8 cellular contexts compared by ENCODE assay signal in the genomic region with DNA sequence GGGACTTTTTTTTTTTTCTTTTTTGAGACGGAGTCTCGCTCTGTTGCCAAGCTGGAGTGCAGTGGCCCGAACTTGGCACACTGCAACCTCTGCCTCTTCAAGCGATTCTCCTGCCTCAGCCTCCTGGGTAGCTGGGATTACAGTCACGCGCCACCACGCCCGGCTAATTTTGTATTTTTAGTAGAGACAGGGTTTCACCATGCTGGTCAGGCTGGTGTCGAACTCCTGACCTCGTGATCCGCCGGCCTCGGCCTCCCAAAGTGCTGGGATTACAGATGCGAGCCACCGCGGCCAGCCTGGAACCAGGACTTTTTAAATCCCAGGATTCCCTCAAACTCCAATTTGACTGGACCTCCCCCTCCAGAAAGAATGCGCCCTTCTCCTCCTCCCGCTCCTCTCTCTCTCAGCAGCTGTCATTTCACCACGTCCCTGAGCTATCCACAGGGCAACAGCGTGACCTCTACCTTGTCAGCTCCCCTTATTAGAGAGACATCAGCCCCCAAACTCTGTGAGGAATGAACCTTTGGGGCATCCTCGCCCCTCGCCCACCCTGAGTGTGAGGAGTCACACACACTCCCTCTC. TPM values are rescaled to one million over a fixed set of nuclear protein-coding genes. Genes with fewer than 3 reads are reported as not detected.
DNase-seq lines count a peak whose midpoint lies in the region; TF ChIP-seq lines count a peak whose summit lies in the region.
"Not testable (repeated sequence)": the region's sequence is repeated elsewhere in the genome, so short reads cannot be mapped to it uniquely, and the experiment has no call there.

No MANE protein-coding gene starts in this region.

- not testable (repeated sequence) for H3K9me3 Mint-ChIP-seq in T-helper 1 cell treated with Interleukin-12 subunit alpha and Interleukin-12 subunit beta and Interleukin-4 antibody, amounts not matched to agents 30 μg/mL and 1 μg/mL, for 36 hours; neural crest cell

- H3K36me3 ChIP-seq in BE2C (peaks cover 37% of the 10 kb centered on the region), HUES48 (ENCODE audit: control insufficient read depth, insufficient read depth, low read length) (peaks cover 46% of the 10 kb centered on the region), adipocyte (ENCODE audit: control insufficient read depth, insufficient read depth, low read length, severe bottlenecking) (peaks cover 48% of the 10 kb centered on the region), stomach smooth muscle (ENCODE audit: control insufficient read depth in 2 of 2, insufficient read depth in 2 of 2, low read length in 2 of 2) (peaks cover 37 to 40% of the 10 kb centered on the region in 2 donors)
- not testable (repeated sequence) for H3K36me3 ChIP-seq in kidney epithelial cell (ENCODE audit: control insufficient read depth, insufficient read depth, low read length)

- H3K27ac ChIP-seq in HUES48 (ENCODE audit: low read depth, low read length), result not testable (repeated sequence)
- peak overlapping the region; percentile 80 for H3K27ac ChIP-seq in stomach smooth muscle (ENCODE audit: low read length)

- H3K4me1 Mint-ChIP-seq in T-helper 1 cell treated with Interleukin-12 subunit alpha and Interleukin-12 subunit beta and Interleukin-4 antibody, amounts not matched to agents 30 μg/mL and 1 μg/mL, for 36 hours (ENCODE audit: low read depth), result peaks cover 47% of the 10 kb centered on the region
- peaks cover 38% of the 10 kb centered on the region for H3K4me1 Mint-ChIP-seq in neural crest cell

- not testable (repeated sequence) for TF ChIP-seq CTCF in BE2C (IDR thresholded peaks at IDR 0.05; ENCODE audit: low read depth, low read length); epithelial cell of esophagus (IDR thresholded peaks at IDR 0.05; ENCODE audit: insufficient read depth, low read depth, low read length, missing control alignments); kidney epithelial cell (IDR thresholded peaks at IDR 0.05; ENCODE audit: insufficient read depth, low read length, poor library complexity, severe bottlenecking); neural crest cell (conservative IDR thresholded peaks at IDR 0.05)

- not testable (repeated sequence) for H3K27me3 ChIP-seq in BE2C; HUES48 (ENCODE audit: control insufficient read depth, insufficient read depth, low read length); adipocyte (replicated peaks; ENCODE audit: control insufficient read depth, insufficient read depth, low read length); kidney epithelial cell (ENCODE audit: control insufficient read depth, insufficient read depth, low read length); stomach smooth muscle (ENCODE audit: control insufficient read depth in 1 of 2, insufficient read depth in 2 of 2, low read length in 2 of 2)

- H3K27ac Mint-ChIP-seq in T-helper 1 cell treated with Interleukin-12 subunit alpha and Interleukin-12 subunit beta and Interleukin-4 antibody, amounts not matched to agents 30 μg/mL and 1 μg/mL, for 36 hours, result peak overlapping the region; percentile 93
- H3K27ac Mint-ChIP-seq in neural crest cell (ENCODE audit: unreplicated experiment), result not testable (repeated sequence)

- not testable (repeated sequence) for DNase-seq in BE2C; adipocyte (ENCODE audit: low read depth); epithelial cell of esophagus (ENCODE audit: low read depth); kidney epithelial cell (ENCODE audit: low read depth); neural crest cell (ENCODE audit: low read depth, low spot score)

- H3K4me1 ChIP-seq in BE2C (peaks cover 11% of the 10 kb centered on the region), HUES48 (ENCODE audit: control insufficient read depth, insufficient read depth, low read length) (peaks cover 19% of the 10 kb centered on the region), adipocyte (ENCODE audit: control insufficient read depth, insufficient read depth, low read length) (peaks cover 33% of the 10 kb centered on the region), stomach smooth muscle (ENCODE audit: control insufficient read depth, insufficient read depth, low read length) (peaks cover 34% of the 10 kb centered on the region)

- H3K36me3 Mint-ChIP-seq in T-helper 1 cell treated with Interleukin-12 subunit alpha and Interleukin-12 subunit beta and Interleukin-4 antibody, amounts not matched to agents 30 μg/mL and 1 μg/mL, for 36 hours (ENCODE audit: low read depth), result peaks cover 43% of the 10 kb centered on the region
- peaks cover 20% of the 10 kb centered on the region for H3K36me3 Mint-ChIP-seq in neural crest cell (ENCODE audit: low read depth)

- H3K27me3 Mint-ChIP-seq in T-helper 1 cell treated with Interleukin-12 subunit alpha and Interleukin-12 subunit beta and Interleukin-4 antibody, amounts not matched to agents 30 μg/mL and 1 μg/mL, for 36 hours (ENCODE audit: low read depth); neural crest cell (ENCODE audit: low read depth): not testable (repeated sequence)

- H3K4me3 Mint-ChIP-seq in T-helper 1 cell treated with Interleukin-12 subunit alpha and Interleukin-12 subunit beta and Interleukin-4 antibody, amounts not matched to agents 30 μg/mL and 1 μg/mL, for 36 hours, result peak overlapping the region; percentile 96
- peak overlapping the region; percentile 85 for H3K4me3 Mint-ChIP-seq in neural crest cell

- H3K9ac ChIP-seq in HUES48 (ENCODE audit: low read depth, low read length), result not testable (repeated sequence)
- peak overlapping the region; percentile 98 for H3K9ac ChIP-seq in adipocyte (ENCODE audit: low read length)
- peak overlapping the region; percentile 80 to 92 for H3K9ac ChIP-seq in stomach smooth muscle (ENCODE audit: low read length in 2 of 2)

- H3K4me3 ChIP-seq in BE2C (ENCODE audit: low read depth, low read length), result peak overlapping the region; percentile 80
- H3K4me3 ChIP-seq in HUES48 (ENCODE audit: low read depth, low read length), result peak overlapping the region; percentile 82
- peak overlapping the region; percentile 96 for H3K4me3 ChIP-seq in adipocyte (ENCODE audit: low read length)
- H3K4me3 ChIP-seq in epithelial cell of esophagus (ENCODE audit: low read length), result peak overlapping the region; percentile 93
- H3K4me3 ChIP-seq in kidney epithelial cell (ENCODE audit: low read depth, low read length), result peak overlapping the region; percentile 97
- peak overlapping the region; percentile 94 to 95 for H3K4me3 ChIP-seq in stomach smooth muscle (ENCODE audit: low read length in 2 of 2)

- not testable (repeated sequence) for H3K9me3 ChIP-seq in BE2C; HUES48 (ENCODE audit: control insufficient read depth, insufficient read depth, low read length); adipocyte (ENCODE audit: control insufficient read depth, low read length); stomach smooth muscle (ENCODE audit: control insufficient read depth in 2 of 2, low read length in 2 of 2)

RNA-seq across cellular contexts. Expression of gene ESYT1, which starts 1.9 kb away (rescaled TPM):
- polyA plus RNA-seq in BE2C (2012; ENCODE audit: insufficient read depth, insufficient read length, low read depth), result 22.8 TPM
- total RNA-seq in kidney epithelial cell (213 and 309 TPM in 2 replicates), neural crest cell (118 and 121 TPM in 2 replicates)

RNA-seq across cellular contexts. Expression of gene ZC3H10, which starts 11.9 kb away (rescaled TPM):
- 18.3 TPM for polyA plus RNA-seq in BE2C (2012; ENCODE audit: insufficient read depth, insufficient read length, low read depth)
- total RNA-seq in kidney epithelial cell (3.0 and 4.7 TPM in 2 replicates), neural crest cell (19.1 and 19.3 TPM in 2 replicates)

RNA-seq across cellular contexts. Expression of gene RPL41, which starts 13.6 kb away (rescaled TPM):
- polyA plus RNA-seq in BE2C (2012; ENCODE audit: insufficient read depth, insufficient read length, low read depth), result 16,588 TPM
- total RNA-seq in kidney epithelial cell (2,735 and 3,237 TPM in 2 replicates), neural crest cell (4,478 and 4,582 TPM in 2 replicates)

RNA-seq across cellular contexts. Expression of gene MYL6B, which starts 22.4 kb away (rescaled TPM):
- 334 TPM for polyA plus RNA-seq in BE2C (2012; ENCODE audit: insufficient read depth, insufficient read length, low read depth)
- 95.2 and 107 TPM in 2 replicates for total RNA-seq in kidney epithelial cell
- 178 and 189 TPM in 2 replicates for total RNA-seq in neural crest cell

RNA-seq across cellular contexts. Expression of gene PA2G4, which starts 25.6 kb away (rescaled TPM):
- 273 TPM for polyA plus RNA-seq in BE2C (2012; ENCODE audit: insufficient read depth, insufficient read length, low read depth)
- total RNA-seq in kidney epithelial cell (149 and 179 TPM in 2 replicates), neural crest cell (201 and 213 TPM in 2 replicates)
